In genomic region chr2:239400907-239401449, GRCh38 we compare ENCODE assay signal across 8 cellular contexts. TPM values are rescaled to one million over a fixed set of nuclear protein-coding genes. Genes with fewer than 3 reads are reported as not detected.
DNase-seq lines count a peak whose midpoint lies in the region; ATAC-seq and TF ChIP-seq lines count a peak whose summit lies in the region.

Gene HDAC4 (minus strand): TSS chr2:239401020. CDS start chr2:239352699, 48,321 bp downstream.

- H3K4me1 ChIP-seq in Peyer's patch = peaks cover 0 to 9% (median 4%) of the 10 kb centered on the region in 4 donors
- peaks cover 3 to 6% of the 10 kb centered on the region in 2 donors for H3K4me1 ChIP-seq in esophagus (ENCODE audit: control insufficient read depth in 2 of 2, insufficient read depth in 2 of 2, low read length in 1 of 2)
- H3K4me1 ChIP-seq in mucosa of rectum (ENCODE audit: control insufficient read depth in 2 of 2, insufficient read depth in 2 of 2, low read length in 2 of 2) = peaks cover 8 to 15% of the 10 kb centered on the region in 2 donors

- H3K36me3 ChIP-seq in KOPT-K1 (ENCODE audit: insufficient read depth, low read length) (no peaks in the 10 kb centered on the region; the same call in 1 of the 2 replicates), Peyer's patch (no peaks in the 10 kb centered on the region), esophagus (ENCODE audit: control insufficient read depth in 2 of 2, insufficient read depth in 2 of 2, low read length in 1 of 2) (no peaks in the 10 kb centered on the region), mucosa of rectum (ENCODE audit: control insufficient read depth in 2 of 2, insufficient read depth in 2 of 2, low read length in 2 of 2) (no peaks in the 10 kb centered on the region)

- ATAC-seq in GM21825 (IDR thresholded peaks at IDR 0.05; ENCODE audit: unreplicated experiment) = peak; percentile 91

- H3K4me3 ChIP-seq in Peyer's patch = peak within 1 kb of the TSS; percentile 82 to 92 (median 86)
- peak within 1 kb of the TSS; percentile 77 to 86 for H3K4me3 ChIP-seq in esophagus (ENCODE audit: low read depth in 1 of 2, low read length in 2 of 2)
- peak within 1 kb of the TSS; percentile 84 to 92 for H3K4me3 ChIP-seq in mucosa of rectum (ENCODE audit: low read length in 2 of 2)

- 0 to 1% methylated on average over 51 to 55 of the region's 55 CpGs for WGBS in esophagus, 2 donors

- no peaks in the 10 kb centered on the region for H3K27me3 ChIP-seq in Peyer's patch
- H3K27me3 ChIP-seq in esophagus (ENCODE audit: control insufficient read depth in 1 of 2, insufficient read depth in 2 of 2, low read length in 2 of 2) = no peaks in the 10 kb centered on the region
- H3K27me3 ChIP-seq in mucosa of rectum (ENCODE audit: control insufficient read depth in 2 of 2, insufficient read depth in 2 of 2, low read length in 2 of 2) = no peaks in the 10 kb centered on the region

- DNase-seq in DMS153 (lab: John Stamatoyannopoulos, UW) (peak; percentile 98), Peyer's patch (peak; percentile 99 to 100 (median 100))
- DNase-seq in activated T-cell treated with anti-CD3 and anti-CD28 coated beads, Interleukin-2, amount 50 U/mL, for 48 hours = peak; percentile 99 to 100
- DNase-seq in stimulated activated CD8-positive, alpha-beta memory T cell treated with anti-CD3 and anti-CD28 coated beads, Interleukin-4, amount 100 ng/mL, for 4 hours (ENCODE audit: low read depth in 2 of 2, low spot score in 1 of 2) = peak; percentile 93 to 99

- peak within 1 kb of the TSS; percentile 93 to 100 for H3K9ac ChIP-seq in mucosa of rectum (ENCODE audit: low read depth in 1 of 2, low read length in 2 of 2)

- H3K9me3 ChIP-seq in KOPT-K1 (ENCODE audit: insufficient read depth, low read length, poor library complexity, severe bottlenecking) = peaks cover 6% of the 10 kb centered on the region
- no peaks in the 10 kb centered on the region for H3K9me3 ChIP-seq in Peyer's patch
- H3K9me3 ChIP-seq in esophagus (ENCODE audit: control insufficient read depth in 2 of 2, insufficient read depth in 1 of 2, low read depth in 1 of 2, low read length in 1 of 2) = no peaks in the 10 kb centered on the region
- no peaks in the 10 kb centered on the region for H3K9me3 ChIP-seq in mucosa of rectum (ENCODE audit: control insufficient read depth in 2 of 2, low read length in 2 of 2)

- TF ChIP-seq CTCF in Peyer's patch (IDR thresholded peaks at IDR 0.05) = no peak

- peak in 1 of 2 donors; percentile 13 for TF ChIP-seq POLR2A in Peyer's patch (IDR thresholded peaks at IDR 0.05)

- peak within 1 kb of the TSS; percentile 96 for H3K27ac ChIP-seq in KOPT-K1 (ENCODE audit: low read depth, low read length, poor library complexity, severe bottlenecking)
- peak within 1 kb of the TSS; percentile 96 to 100 (median 100) for H3K27ac ChIP-seq in Peyer's patch
- H3K27ac ChIP-seq in esophagus (ENCODE audit: low read depth in 2 of 2, low read length in 1 of 2) = peak within 1 kb of the TSS; percentile 98 to 99
- H3K27ac ChIP-seq in mucosa of rectum (ENCODE audit: low read depth in 2 of 2, low read length in 2 of 2) = peak within 1 kb of the TSS; percentile 98 to 100

RNA-seq across cellular contexts. Expression of gene HDAC4, which starts in this region (rescaled TPM):
- 100 to 1,000 TPM in 3 of 4 donors, 10 to 100 TPM in 1; 28.9 to 198 (median 102) TPM for total RNA-seq in Peyer's patch
- polyA plus RNA-seq in esophagus = 10 to 100 TPM in 1 of 2 donors, 1 to 10 TPM in 1; 5.9 to 10.2 TPM

Comparison
In these comparisons a context has a peak if more than half of its experiments do, and no peak if none do; other contexts are left out.
1. Peak in every context shown above with its lines: DNase-seq, ATAC-seq, H3K4me3 ChIP-seq and H3K27ac ChIP-seq.